Comparison of ENCODE assay signal across 14 cellular contexts in the genomic region with DNA sequence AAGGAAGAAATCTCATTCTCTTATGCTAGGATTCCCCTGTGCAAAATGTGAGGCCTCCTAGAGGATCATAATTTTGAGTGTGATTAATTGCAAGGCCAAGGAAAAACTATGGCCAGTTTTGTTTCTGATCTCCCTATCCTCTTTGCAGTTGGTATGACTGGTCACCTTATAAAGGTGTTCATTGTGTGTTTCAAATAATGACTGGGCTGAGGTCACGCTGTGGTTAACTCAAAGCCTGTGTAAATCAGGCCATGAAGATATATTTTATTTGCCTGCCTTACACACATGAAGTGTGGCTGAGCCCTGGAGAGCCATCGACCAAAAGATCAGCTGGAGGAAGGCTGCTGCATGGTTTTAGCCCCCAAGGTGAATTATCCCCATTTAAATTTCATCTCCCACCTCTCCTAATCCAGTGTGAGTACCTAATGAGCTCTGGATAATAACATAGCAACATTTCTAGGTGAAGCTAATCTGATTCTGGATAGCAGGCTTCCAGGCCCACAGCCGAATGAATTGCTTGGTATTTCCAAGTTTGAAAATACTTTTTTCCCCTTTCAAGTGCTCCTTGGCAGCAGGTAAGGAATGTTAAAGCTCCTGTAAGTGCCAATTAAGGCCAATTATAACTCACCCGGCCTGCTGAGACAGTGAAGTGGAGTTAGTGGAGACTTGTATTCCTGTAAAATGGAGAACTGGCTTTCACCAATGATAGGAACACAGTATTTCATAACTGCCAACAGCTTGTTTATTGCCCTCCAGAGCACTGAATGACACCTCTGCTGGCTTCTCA. TPM values are rescaled to one million over a fixed set of nuclear protein-coding genes. Genes with fewer than 3 reads are reported as not detected.
DNase-seq lines count a peak whose midpoint lies in the region; ATAC-seq and TF ChIP-seq lines count a peak whose summit lies in the region.
"Had no signal": no experiment of that assay in that cellular context is flagged by ENCODE, and none has a peak within 500 bp of the region (broad histone marks: within the 10 kb centered on the region; RNA-seq: fewer than 3 reads in every experiment).

No MANE protein-coding gene starts in this region.

- peaks cover 20% of the 10 kb centered on the region for H4K20me1 ChIP-seq in osteoblast (ENCODE audit: insufficient read depth, low read length)

- H3K4me3 Mint-ChIP-seq in activated T-helper 1 cell treated with anti-CD3 and anti-CD28 coated beads, Interleukin-12 subunit alpha, Interleukin-12 subunit beta, Interleukin-2, Interleukin-4 antibody, amounts not matched to agents 30 ng/mL and 10 ng/mL and 1 ng/mL, durations not matched to agents 14 hours and 24 hours and 36 hours, result no peak overlapping the region
- no peak overlapping the region for H3K4me3 Mint-ChIP-seq in neural crest cell
- H3K4me3 Mint-ChIP-seq: stimulated activated naive CD8-positive, alpha-beta T cell treated with anti-CD3 and anti-CD28 coated beads, Interleukin-15, Interleukin-2, amounts not matched to agents 100 ng/mL and 50 ng/mL, for 24 hours had no signal

- intact Hi-C loops in activated T-helper 1 cell treated with anti-CD3 and anti-CD28 coated beads, Interleukin-12 subunit alpha, Interleukin-12 subunit beta, Interleukin-2, Interleukin-4 antibody, amounts not matched to agents 30 ng/mL and 10 ng/mL and 1 ng/mL, durations not matched to agents 14 hours and 24 hours and 36 hours (cut with micrococcal nuclease), result loop anchor here (2.0 to 5.0 kb wide), 3 partner anchors 14 to 518 kb away; a partner anchor contains a TSS

- H3K27me3 Mint-ChIP-seq in activated T-helper 1 cell treated with anti-CD3 and anti-CD28 coated beads, Interleukin-12 subunit alpha, Interleukin-12 subunit beta, Interleukin-2, Interleukin-4 antibody, amounts not matched to agents 30 ng/mL and 10 ng/mL and 1 ng/mL, durations not matched to agents 14 hours and 24 hours and 36 hours (ENCODE audit: insufficient read depth), result no peaks in the 10 kb centered on the region
- no peaks in the 10 kb centered on the region for H3K27me3 Mint-ChIP-seq in neural crest cell (ENCODE audit: low read depth)
- H3K27me3 Mint-ChIP-seq: stimulated activated naive CD8-positive, alpha-beta T cell treated with anti-CD3 and anti-CD28 coated beads, Interleukin-15, Interleukin-2, amounts not matched to agents 100 ng/mL and 50 ng/mL, for 24 hours had no signal

- H2AFZ ChIP-seq in osteoblast (ENCODE audit: low read length), result no peak overlapping the region

- H3K27ac Mint-ChIP-seq in activated T-helper 1 cell treated with anti-CD3 and anti-CD28 coated beads, Interleukin-12 subunit alpha, Interleukin-12 subunit beta, Interleukin-2, Interleukin-4 antibody, amounts not matched to agents 30 ng/mL and 10 ng/mL and 1 ng/mL, durations not matched to agents 14 hours and 24 hours and 36 hours, result peak overlapping the region; percentile 19
- H3K27ac Mint-ChIP-seq in neural crest cell (ENCODE audit: unreplicated experiment), result peak overlapping the region; percentile 59
- H3K27ac Mint-ChIP-seq: stimulated activated naive CD8-positive, alpha-beta T cell treated with anti-CD3 and anti-CD28 coated beads, Interleukin-15, Interleukin-2, amounts not matched to agents 100 ng/mL and 50 ng/mL, for 24 hours had no signal

- DNase-seq in DMS79 treated with DMSO at 0.1 percent for 48 hours (lab: John Stamatoyannopoulos, UW) (peak; percentile 83), HL-60 (ENCODE audit: low read depth in 1 of 2, low spot score in 1 of 2) (no peak), neural crest cell (ENCODE audit: low read depth, low spot score) (no peak), kidney glomerular epithelial cell (lab: John Stamatoyannopoulos, UW) (no peak), osteoblast (ENCODE audit: insufficient read length, low spot score, missing footprints) (no peak)
- no peak for DNase-seq in activated T-helper 1 cell treated with anti-CD3 and anti-CD28 coated beads, Interleukin-12 subunit alpha, Interleukin-12 subunit beta, Interleukin-2, Interleukin-4 antibody, amounts not matched to agents 30 ng/mL and 10 ng/mL and 1 ng/mL, durations not matched to agents 14 hours and 24 hours and 36 hours (ENCODE audit: low spot score)
- no peak for DNase-seq in stimulated activated CD4-positive, alpha-beta T cell treated with anti-CD3 and anti-CD28 coated beads, Interleukin-4, amount 100 ng/mL, for 1 hour
- DNase-seq: activated effector memory CD4-positive, alpha-beta T cell treated with Interleukin-2 at 50 U/mL for 16 hours; NCI-H1694 had no signal

- no peaks in the 10 kb centered on the region for H3K27me3 ChIP-seq in HL-60 (ENCODE audit: insufficient read depth, poor library complexity, severe bottlenecking)
- H3K27me3 ChIP-seq in osteoblast (ENCODE audit: insufficient read depth, low read length), result no peaks in the 10 kb centered on the region

- H3K36me3 Mint-ChIP-seq in activated T-helper 1 cell treated with anti-CD3 and anti-CD28 coated beads, Interleukin-12 subunit alpha, Interleukin-12 subunit beta, Interleukin-2, Interleukin-4 antibody, amounts not matched to agents 30 ng/mL and 10 ng/mL and 1 ng/mL, durations not matched to agents 14 hours and 24 hours and 36 hours (ENCODE audit: low read depth), result peaks cover 9% of the 10 kb centered on the region
- H3K36me3 Mint-ChIP-seq in neural crest cell (ENCODE audit: low read depth), result no peaks in the 10 kb centered on the region

- H3K4me3 ChIP-seq in HL-60 (replicated peaks; ENCODE audit: insufficient read depth, low read length) (no peak overlapping the region), osteoblast (ENCODE audit: insufficient read depth, low read length) (no peak overlapping the region)

- H3K9me3 ChIP-seq in osteoblast (ENCODE audit: low read depth, low read length), result no peaks in the 10 kb centered on the region

- TF ChIP-seq CTCF in HL-60 (IDR thresholded peaks at IDR 0.05; ENCODE audit: insufficient read depth, low read length) (no peak), neural crest cell (conservative IDR thresholded peaks at IDR 0.05) (no peak), osteoblast (IDR thresholded peaks at IDR 0.05; ENCODE audit: extremely low read depth, low read depth, low read length) (no peak)

- peak overlapping the region; percentile 38 for H3K27ac ChIP-seq in HL-60 (replicated peaks)
- no peak overlapping the region for H3K27ac ChIP-seq in osteoblast (ENCODE audit: low read depth, low read length)

- H3K4me2 ChIP-seq in osteoblast (ENCODE audit: insufficient read depth, low read length), result no peak overlapping the region

- H3K79me2 ChIP-seq in osteoblast (ENCODE audit: insufficient read depth, low read length), result peaks cover 69% of the 10 kb centered on the region

- peaks cover 72% of the 10 kb centered on the region for H3K4me1 Mint-ChIP-seq in activated T-helper 1 cell treated with anti-CD3 and anti-CD28 coated beads, Interleukin-12 subunit alpha, Interleukin-12 subunit beta, Interleukin-2, Interleukin-4 antibody, amounts not matched to agents 30 ng/mL and 10 ng/mL and 1 ng/mL, durations not matched to agents 14 hours and 24 hours and 36 hours (ENCODE audit: low read depth)
- peaks cover 43% of the 10 kb centered on the region for H3K4me1 Mint-ChIP-seq in neural crest cell

- no peaks in the 10 kb centered on the region for H3K36me3 ChIP-seq in osteoblast (ENCODE audit: insufficient read depth, low read length)

- no peaks in the 10 kb centered on the region for H3K9me3 Mint-ChIP-seq in activated T-helper 1 cell treated with anti-CD3 and anti-CD28 coated beads, Interleukin-12 subunit alpha, Interleukin-12 subunit beta, Interleukin-2, Interleukin-4 antibody, amounts not matched to agents 30 ng/mL and 10 ng/mL and 1 ng/mL, durations not matched to agents 14 hours and 24 hours and 36 hours
- H3K9me3 Mint-ChIP-seq in neural crest cell, result no peaks in the 10 kb centered on the region
- H3K9me3 Mint-ChIP-seq: stimulated activated naive CD8-positive, alpha-beta T cell treated with anti-CD3 and anti-CD28 coated beads, Interleukin-15, Interleukin-2, amounts not matched to agents 100 ng/mL and 50 ng/mL, for 24 hours had no signal

- peaks cover 44% of the 10 kb centered on the region for H3K4me1 ChIP-seq in osteoblast (ENCODE audit: insufficient read depth, low read length)

- ATAC-seq in GM19328 (IDR thresholded peaks at IDR 0.05; ENCODE audit: unreplicated experiment), result no peak
- ATAC-seq: Panc1 had no signal

RNA-seq across cellular contexts. Expression of a gene that starts 52.3 kb away (rescaled TPM):
- total RNA-seq in activated T-helper 1 cell treated with anti-CD3 and anti-CD28 coated beads, Interleukin-12 subunit alpha, Interleukin-12 subunit beta, Interleukin-2, Interleukin-4 antibody, amounts not matched to agents 30 ng/mL and 10 ng/mL and 1 ng/mL, durations not matched to agents 14 hours and 24 hours and 36 hours, result not detected in 2 replicates
- total RNA-seq in neural crest cell, result not detected in 2 replicates
- total RNA-seq in osteoblast, result not detected in 2 replicates
- total RNA-seq: H1, mucosa of gallbladder had no signal

RNA-seq across cellular contexts. Expression of a gene that starts 58.8 kb away (rescaled TPM):
- total RNA-seq in activated T-helper 1 cell treated with anti-CD3 and anti-CD28 coated beads, Interleukin-12 subunit alpha, Interleukin-12 subunit beta, Interleukin-2, Interleukin-4 antibody, amounts not matched to agents 30 ng/mL and 10 ng/mL and 1 ng/mL, durations not matched to agents 14 hours and 24 hours and 36 hours, result 133 and 137 TPM in 2 replicates
- total RNA-seq in neural crest cell, result 103 and 104 TPM in 2 replicates
- 76.7 and 77.5 TPM in 2 replicates for total RNA-seq in osteoblast
